ENCODE assay signal across 13 cellular contexts in genomic region chr2:42371621-42372473, GRCh38. TPM values are rescaled to one million over a fixed set of nuclear protein-coding genes. Genes with fewer than 3 reads are reported as not detected.
DNase-seq lines count a peak whose midpoint lies in the region; ATAC-seq and TF ChIP-seq lines count a peak whose summit lies in the region.
"Had no signal": no experiment of that assay in that cellular context is flagged by ENCODE, and none has a peak within 500 bp of the region (broad histone marks: within the 10 kb centered on the region; RNA-seq: fewer than 3 reads in every experiment).

No MANE protein-coding gene starts in this region.

- POLR2A ChIA-PET in activated CD4-positive, alpha-beta T cell treated with anti-CD3 and anti-CD28 coated beads, Interleukin-2, amount 10 ng/mL, durations not matched to agents 7 days and 5 days (lab: Charles Lee) = interaction anchor here (0.8 kb wide), 1 partner anchor 46 kb away, joined by 3 read pairs; no protein-coding TSS in a partner anchor

- no peak overlapping the region for H2BK15ac ChIP-seq in neuronal stem cell (ENCODE audit: low read length)

- H3K36me3 Mint-ChIP-seq in activated CD4-positive, alpha-beta T cell treated with anti-CD3 and anti-CD28 coated beads, Interleukin-2, amount 10 ng/mL, durations not matched to agents 7 days and 5 days (ENCODE audit: low read depth) = no peaks in the 10 kb centered on the region

- H2BK12ac ChIP-seq in neuronal stem cell (ENCODE audit: low read length) = no peak overlapping the region

- intact Hi-C loops in thyroid gland (cut with DNase I) = no loop called here

- DNase-seq in DMS 273 treated with DMSO at 0.1 percent for 48 hours (lab: John Stamatoyannopoulos, UW) = peak; percentile 91
- DNase-seq in NCI-H2171 treated with DMSO at 0.1 percent for 48 hours (lab: John Stamatoyannopoulos, UW) = peak; percentile 94
- no peak for DNase-seq in caudate nucleus (lab: John Stamatoyannopoulos, UW)
- DNase-seq in neuronal stem cell (ENCODE audit: low spot score) = no peak
- no peak for DNase-seq in activated CD4-positive, alpha-beta T cell treated with anti-CD3 and anti-CD28 coated beads, Interleukin-2, amount 10 ng/mL, durations not matched to agents 7 days and 5 days
- no peak for DNase-seq in glomerular visceral epithelial cell (ENCODE audit: extremely low spot score)
- no peak for DNase-seq in thyroid gland
- DNase-seq: DMS79 treated with DMSO at 0.1 percent for 48 hours, Kasumi-1, lower lobe of right lung, RPMI8226 had no signal

- peaks cover 0 to 2% of the 10 kb centered on the region in 2 donors for H3K4me1 ChIP-seq in neuronal stem cell (ENCODE audit: control insufficient read depth in 2 of 2, insufficient read depth in 1 of 2, low read depth in 1 of 2, low read length in 2 of 2)
- no peaks in the 10 kb centered on the region for H3K4me1 ChIP-seq in thyroid gland

- H3K27me3 Mint-ChIP-seq in activated CD4-positive, alpha-beta T cell treated with anti-CD3 and anti-CD28 coated beads, Interleukin-2, amount 10 ng/mL, durations not matched to agents 7 days and 5 days = no peaks in the 10 kb centered on the region

- H3K4me1 Mint-ChIP-seq in activated CD4-positive, alpha-beta T cell treated with anti-CD3 and anti-CD28 coated beads, Interleukin-2, amount 10 ng/mL, durations not matched to agents 7 days and 5 days = peaks cover 3% of the 10 kb centered on the region

- peak overlapping the region; percentile 72 for H2AFZ ChIP-seq in neuronal stem cell (ENCODE audit: low read length)

- no peak overlapping the region for H3K4ac ChIP-seq in neuronal stem cell (ENCODE audit: low read length)

- H3K4me3 ChIP-seq in neuronal stem cell (ENCODE audit: low read length in 2 of 2) (no peak overlapping the region), thyroid gland (replicated peaks in 1 of 3) (no peak overlapping the region)
- H3K4me3 ChIP-seq: GM12878, lower lobe of right lung had no signal

- no peak overlapping the region for H3K14ac ChIP-seq in neuronal stem cell (ENCODE audit: low read length)

- peak overlapping the region; percentile 85 for H3K27ac ChIP-seq in caudate nucleus (ENCODE audit: low read depth, low read length)
- no peak overlapping the region for H3K27ac ChIP-seq in neuronal stem cell (replicated peaks; ENCODE audit: low read length)
- H3K27ac ChIP-seq in thyroid gland = no peak overlapping the region
- H3K27ac ChIP-seq: lower lobe of right lung had no signal

- no peak overlapping the region for H3K27ac Mint-ChIP-seq in activated CD4-positive, alpha-beta T cell treated with anti-CD3 and anti-CD28 coated beads, Interleukin-2, amount 10 ng/mL, durations not matched to agents 7 days and 5 days

- CTCF ChIA-PET in activated CD4-positive, alpha-beta T cell treated with anti-CD3 and anti-CD28 coated beads, Interleukin-2, amount 10 ng/mL, durations not matched to agents 7 days and 5 days (lab: Charles Lee) = interaction anchor here (0.6 to 0.8 kb wide), 3 partner anchors 14 to 283 kb away, joined by 3 to 5 read pairs (median 3); no protein-coding TSS in a partner anchor

- H2AK5ac ChIP-seq in neuronal stem cell (ENCODE audit: low read depth, low read length) = no peak overlapping the region

- H3K9me3 ChIP-seq in neuronal stem cell (replicated peaks in 1 of 2; ENCODE audit: control insufficient read depth in 2 of 2, insufficient read depth in 1 of 2, low read depth in 1 of 2, low read length in 2 of 2) (no peaks in the 10 kb centered on the region), thyroid gland (no peaks in the 10 kb centered on the region)
- H3K9me3 ChIP-seq: lower lobe of right lung had no signal

- peak overlapping the region; percentile 11 for H3K18ac ChIP-seq in neuronal stem cell (ENCODE audit: low read length)

- peak overlapping the region; percentile 24 for H4K8ac ChIP-seq in neuronal stem cell (ENCODE audit: low read depth, low read length)

- no peak overlapping the region for H4K91ac ChIP-seq in neuronal stem cell (ENCODE audit: low read depth, low read length, poor library complexity)

- H2BK5ac ChIP-seq in neuronal stem cell (ENCODE audit: low read length) = no peak overlapping the region

- no peak overlapping the region for H3K23ac ChIP-seq in neuronal stem cell (ENCODE audit: low read depth, low read length, poor library complexity)

- H3K79me1 ChIP-seq in neuronal stem cell (ENCODE audit: low read depth, low read length) = no peaks in the 10 kb centered on the region

- H3K4me2 ChIP-seq in neuronal stem cell (ENCODE audit: insufficient read depth, low read length, poor library complexity, severe bottlenecking) = no peak overlapping the region

- WGBS in neuronal stem cell (ENCODE audit: extremely low coverage in 2 of 2, insufficient read length in 2 of 2, insufficient replicate concordance in 1 of 2), 2 donors = no CpG with 5 or more reads among the region's 11 CpGs
- WGBS in thyroid gland, 2 donors = 86 to 89% methylated on average over 11 of the region's 11 CpGs

- H3K9me3 Mint-ChIP-seq in activated CD4-positive, alpha-beta T cell treated with anti-CD3 and anti-CD28 coated beads, Interleukin-2, amount 10 ng/mL, durations not matched to agents 7 days and 5 days = no peaks in the 10 kb centered on the region

- TF ChIP-seq POLR2A in thyroid gland (IDR thresholded peaks at IDR 0.05) = no peak

- peak overlapping the region; percentile 9 for H3K9ac ChIP-seq in neuronal stem cell (ENCODE audit: low read depth, low read length, poor library complexity)

- no peak for ATAC-seq in HG03095 (IDR thresholded peaks at IDR 0.05; ENCODE audit: unreplicated experiment)
- ATAC-seq: GM12878, lower lobe of right lung had no signal

- no peak for TF ChIP-seq CTCF in thyroid gland (IDR thresholded peaks at IDR 0.05)

- H2BK120ac ChIP-seq in neuronal stem cell (ENCODE audit: low read depth, low read length) = no peak overlapping the region

- peaks cover 0 to 19% (median 0%) of the 10 kb centered on the region in 3 experiments for H3K27me3 ChIP-seq in neuronal stem cell (ENCODE audit: control insufficient read depth in 3 of 3, insufficient read depth in 3 of 3, low read depth in 1 of 3, low read length in 3 of 3)
- no peaks in the 10 kb centered on the region for H3K27me3 ChIP-seq in thyroid gland

- no peaks in the 10 kb centered on the region for H3K36me3 ChIP-seq in neuronal stem cell (replicated peaks in 1 of 2; ENCODE audit: control insufficient read depth in 2 of 2, insufficient read depth in 2 of 2, low read length in 2 of 2)
- no peaks in the 10 kb centered on the region for H3K36me3 ChIP-seq in thyroid gland
- H3K36me3 ChIP-seq: lower lobe of right lung had no signal

- no peak overlapping the region for H3K4me3 Mint-ChIP-seq in activated CD4-positive, alpha-beta T cell treated with anti-CD3 and anti-CD28 coated beads, Interleukin-2, amount 10 ng/mL, durations not matched to agents 7 days and 5 days

RNA-seq across cellular contexts. Expression of gene COX7A2L, which starts 10.8 kb away (rescaled TPM):
- 136 TPM for polyA plus RNA-seq in neuronal stem cell (2013, experiment 1 of 2)
- 130 TPM for polyA plus RNA-seq in neuronal stem cell (2013, experiment 2 of 2)
- total RNA-seq in activated CD4-positive, alpha-beta T cell treated with anti-CD3 and anti-CD28 coated beads, Interleukin-2, amount 10 ng/mL, durations not matched to agents 7 days and 5 days = 10 to 100 TPM; 86.4 to 92.1 TPM
- 100 to 1,000 TPM in 3 of 4 donors, 10 to 100 TPM in 1; 98.7 to 129 (median 119) TPM for total RNA-seq in thyroid gland

Comparison
In these comparisons a context has a peak if more than half of its experiments do, and no peak if none do; other contexts are left out.
1. DNase-seq: peak in DMS 273 treated with DMSO at 0.1 percent for 48 hours (single experiment) and NCI-H2171 treated with DMSO at 0.1 percent for 48 hours (single experiment); none in caudate nucleus (0 of 61), neuronal stem cell (single experiment), activated CD4-positive, alpha-beta T cell treated with anti-CD3 and anti-CD28 coated beads, Interleukin-2, amount 10 ng/mL, durations not matched to agents 7 days and 5 days (single experiment), glomerular visceral epithelial cell (single experiment) and thyroid gland (0 of 2).